2 cellular contexts compared by ENCODE assay signal in genomic region chr2:26329083-26329482, GRCh38.
TF ChIP-seq lines count a peak whose summit lies in the region.

No MANE protein-coding gene starts in this region.

TF ChIP-seq in WTC11, 78 proteins besides CTCF, POLR2A, EP300 and RAD21:
- peak; percentile 73; the same call in 1 of the 2 replicates for TF ChIP-seq ZNF121 (CRISPR knock-in tag; IDR thresholded peaks at IDR 0.05)

TF ChIP-seq in H1, 55 proteins besides CTCF, POLR2A, EP300 and RAD21:
- TF ChIP-seq KDM1A (IDR thresholded peaks at IDR 0.05; ENCODE audit: borderline replicate concordance, low read length), result peak; percentile 48; the same call in 1 of the 2 replicates
